ENCODE assay signal across 9 cellular contexts in the genomic region with DNA sequence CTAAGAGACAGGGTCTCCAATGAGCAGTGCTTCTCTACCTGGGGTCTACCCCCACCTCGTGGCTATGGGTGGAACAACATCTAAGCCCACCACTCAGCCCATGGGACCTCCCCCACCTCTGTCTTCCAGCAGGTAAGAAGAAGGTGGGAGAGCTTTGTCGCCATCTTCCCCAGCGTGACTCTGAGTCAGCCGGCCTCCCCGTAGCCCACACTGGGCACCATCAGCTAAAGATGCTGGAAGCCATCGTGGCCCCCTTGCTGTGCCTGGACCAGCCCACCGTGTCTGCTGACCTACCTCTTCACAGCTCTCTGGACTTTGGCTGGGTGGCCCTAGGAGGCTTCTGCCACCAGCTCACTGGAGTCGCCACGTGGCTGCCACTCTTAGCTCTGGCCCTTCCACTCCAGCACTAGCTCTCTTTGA. TPM values are rescaled to one million over a fixed set of nuclear protein-coding genes. Genes with fewer than 3 reads are reported as not detected.
DNase-seq lines count a peak whose midpoint lies in the region; ATAC-seq and TF ChIP-seq lines count a peak whose summit lies in the region.
"Had no signal": no experiment of that assay in that cellular context is flagged by ENCODE, and none has a peak within 500 bp of the region (broad histone marks: within the 10 kb centered on the region; RNA-seq: fewer than 3 reads in every experiment).

No MANE protein-coding gene starts in this region.

- ATAC-seq in HG02571 (IDR thresholded peaks at IDR 0.05; ENCODE audit: unreplicated experiment) (no peak), gastroesophageal sphincter (no peak)

- H3K4me1 ChIP-seq in breast epithelium (peaks cover 0 to 3% of the 10 kb centered on the region in 2 donors), hepatocyte (ENCODE audit: insufficient read depth) (peaks cover 18% of the 10 kb centered on the region), transverse colon (peaks cover 0 to 5% (median 3%) of the 10 kb centered on the region in 4 donors), gastroesophageal sphincter (no peaks in the 10 kb centered on the region)

- H2AFZ ChIP-seq in SU-DHL-6 (ENCODE audit: low read depth, low read length, severe bottlenecking) (no peak overlapping the region), hepatocyte (no peak overlapping the region)

- WGBS in hepatocyte (ENCODE audit: low lambda C conversion rate, missing lambda C conversion rate), result 45% methylated on average over 9 of the region's 9 CpGs
- 40% methylated on average over 9 of the region's 9 CpGs; no CpG with 5 or more reads in 1 of the 2 donors for WGBS in transverse colon (ENCODE audit: low coverage in 1 of 2), 2 donors
- 40 to 87% methylated on average over 3 of the region's 9 CpGs for WGBS in gastroesophageal sphincter (ENCODE audit: low coverage in 1 of 2), 2 donors

- H3K9me3 ChIP-seq in breast epithelium (peaks cover 0 to 4% of the 10 kb centered on the region in 2 donors), SU-DHL-6 (ENCODE audit: insufficient read depth, low read length) (no peaks in the 10 kb centered on the region), hepatocyte (ENCODE audit: low read depth) (no peaks in the 10 kb centered on the region), transverse colon (no peaks in the 10 kb centered on the region), gastroesophageal sphincter (peaks cover 0 to 13% (median 0%) of the 10 kb centered on the region in 3 donors)
- H3K9me3 ChIP-seq: neutrophil had no signal

- H3F3A ChIP-seq in SU-DHL-6 (ENCODE audit: insufficient read depth), result no peaks in the 10 kb centered on the region

- intact Hi-C loops in MCF 10A (cut with micrococcal nuclease), result loop anchor here (1.0 kb wide), 1 partner anchor 133 kb away; the partner anchor contains the start of gene RCE1
- intact Hi-C loops in breast epithelium (cut with DNase I; ENCODE audit: low total_unique reads), result no loop called here
- intact Hi-C loops in transverse colon (cut with DNase I; ENCODE audit: low total_unique reads), result no loop called here

- no peak overlapping the region for H3K4me2 ChIP-seq in SU-DHL-6 (ENCODE audit: low read depth, low read length, poor library complexity, severe bottlenecking)
- H3K4me2 ChIP-seq in hepatocyte, result no peak overlapping the region

- peak; percentile 79 for TF ChIP-seq CTCF in MCF 10A (IDR thresholded peaks at IDR 0.05; ENCODE audit: unreplicated experiment)
- TF ChIP-seq CTCF in breast epithelium (IDR thresholded peaks at IDR 0.05), result peak in 1 of 3 donors; percentile 23
- peak; percentile 42 for TF ChIP-seq CTCF in SU-DHL-6 (IDR thresholded peaks at IDR 0.05; ENCODE audit: insufficient read depth, low read length, poor library complexity, severe bottlenecking)
- peak; percentile 68 for TF ChIP-seq CTCF in hepatocyte (IDR thresholded peaks at IDR 0.05; ENCODE audit: poor library complexity)
- TF ChIP-seq CTCF in transverse colon (IDR thresholded peaks at IDR 0.05), result peak in 4 of 5 experiments; percentile 23 to 38 (median 34)
- peak in 1 of 4 experiments; percentile 36 for TF ChIP-seq CTCF in gastroesophageal sphincter (IDR thresholded peaks at IDR 0.05)

- H3K9me2 ChIP-seq in SU-DHL-6 (replicated peaks; ENCODE audit: insufficient read depth, low read length), result no peaks in the 10 kb centered on the region
- no peaks in the 10 kb centered on the region for H3K9me2 ChIP-seq in hepatocyte (replicated peaks; ENCODE audit: insufficient read depth)

- H3K27ac ChIP-seq in breast epithelium (no peak overlapping the region), SU-DHL-6 (ENCODE audit: low read depth, low read length) (no peak overlapping the region), hepatocyte (no peak overlapping the region), transverse colon (no peak overlapping the region), gastroesophageal sphincter (no peak overlapping the region)
- H3K27ac ChIP-seq: neutrophil had no signal

- H3K27me3 ChIP-seq in breast epithelium (no peaks in the 10 kb centered on the region), SU-DHL-6 (ENCODE audit: low read length) (no peaks in the 10 kb centered on the region), hepatocyte (no peaks in the 10 kb centered on the region), transverse colon (no peaks in the 10 kb centered on the region), gastroesophageal sphincter (peaks cover 16% of the 10 kb centered on the region)

- POLR2A ChIA-PET in MCF 10A (lab: Yijun Ruan, JAX), result interaction anchor here (0.6 to 2.3 kb wide), 9 partner anchors 13 to 142 kb away, joined by 3 to 7 read pairs (median 4); partner anchors contain the start of gene PC

- H3K36me3 ChIP-seq in breast epithelium, result no peaks in the 10 kb centered on the region
- no peaks in the 10 kb centered on the region for H3K36me3 ChIP-seq in SU-DHL-6 (ENCODE audit: low read length)
- H3K36me3 ChIP-seq in hepatocyte (replicated peaks; ENCODE audit: insufficient read depth, low read depth), result no peaks in the 10 kb centered on the region
- H3K36me3 ChIP-seq in transverse colon, result no peaks in the 10 kb centered on the region
- no peaks in the 10 kb centered on the region for H3K36me3 ChIP-seq in gastroesophageal sphincter
- H3K36me3 ChIP-seq: neutrophil had no signal

- CTCF ChIA-PET in MCF 10A (lab: Yijun Ruan, JAX), result interaction anchor here (0.6 to 2.8 kb wide), 18 partner anchors 14 to 493 kb away, joined by 3 to 36 read pairs (median 4); partner anchors contain the start of gene RCE1

- in situ Hi-C loops in transverse colon (cut with MboI; ENCODE audit: low pct_ligation_motif_present in 1 of 4, low pct_unique_long_range_greater_than_20kb in 1 of 4, low sequenced_read_pairs in 3 of 4), result no loop called here

- TF ChIP-seq EP300 in transverse colon (IDR thresholded peaks at IDR 0.05; ENCODE audit: low read depth), result no peak
- TF ChIP-seq EP300 in gastroesophageal sphincter (IDR thresholded peaks at IDR 0.05), result no peak

- H3K36me3 Mint-ChIP-seq in MCF 10A (ENCODE audit: insufficient read depth, unreplicated experiment), result no peaks in the 10 kb centered on the region

- H3K4me3 Mint-ChIP-seq in MCF 10A (ENCODE audit: unreplicated experiment), result no peak overlapping the region

- H3K9ac ChIP-seq in SU-DHL-6 (ENCODE audit: low read length), result no peak overlapping the region

- H3K79me2 ChIP-seq in SU-DHL-6 (ENCODE audit: insufficient read depth, low read length) (no peaks in the 10 kb centered on the region), hepatocyte (no peaks in the 10 kb centered on the region)

- H4K20me1 ChIP-seq in SU-DHL-6 (ENCODE audit: low read depth, low read length), result no peaks in the 10 kb centered on the region
- H4K20me1 ChIP-seq in hepatocyte (ENCODE audit: insufficient read depth, poor library complexity, severe bottlenecking), result no peaks in the 10 kb centered on the region

- H3K27ac Mint-ChIP-seq in MCF 10A (ENCODE audit: low read depth, unreplicated experiment), result peak overlapping the region; percentile 66

- DNase-seq in MCF 10A (ENCODE audit: unreplicated experiment) (peak; percentile 35), breast epithelium (ENCODE audit: low spot score in 2 of 2) (no peak), hepatocyte (ENCODE audit: low spot score) (peak; percentile 46), transverse colon (no peak), mesenteric fat pad (ENCODE audit: low spot score) (no peak)

- no TSS peak for BruUV-seq in MCF 10A (replicated peaks; lab: Mats Ljungman, UMichigan)

- no peaks in the 10 kb centered on the region for H3K9me3 Mint-ChIP-seq in MCF 10A (ENCODE audit: unreplicated experiment)

- H3K4me3 ChIP-seq in breast epithelium (no peak overlapping the region), SU-DHL-6 (ENCODE audit: insufficient read depth, low read length, poor library complexity, severe bottlenecking) (no peak overlapping the region), hepatocyte (no peak overlapping the region), transverse colon (peak overlapping the region in 1 of 4 donors; percentile 21), gastroesophageal sphincter (no peak overlapping the region)

- peaks cover 20% of the 10 kb centered on the region for H3K4me1 Mint-ChIP-seq in MCF 10A (ENCODE audit: insufficient read depth, unreplicated experiment)

- TF ChIP-seq POLR2A in breast epithelium (IDR thresholded peaks at IDR 0.05) (no peak), transverse colon (IDR thresholded peaks at IDR 0.05) (no peak), gastroesophageal sphincter (IDR thresholded peaks at IDR 0.05) (no peak)

- no peaks in the 10 kb centered on the region for H3K27me3 Mint-ChIP-seq in MCF 10A (ENCODE audit: insufficient read depth, unreplicated experiment)

RNA-seq across cellular contexts. Expression of gene C11orf86, which starts 1.0 kb away (rescaled TPM):
- total RNA-seq in MCF 10A (2022), result not detected in 2 replicates
- not detected for total RNA-seq in breast epithelium
- total RNA-seq in hepatocyte, result 1.5 and 3.4 TPM in 2 replicates
- 0.34 and 2.6 TPM in 2 replicates for polyA plus RNA-seq in hepatocyte
- 10 to 100 TPM in 3 of 4 donors, not detected in 1; 21.0 to 88.3 (median 56.1) TPM for total RNA-seq in transverse colon
- 0.64 TPM for total RNA-seq in mesenteric fat pad
- not detected for total RNA-seq in gastroesophageal sphincter

RNA-seq across cellular contexts. Expression of gene PC, which starts 17.9 kb away (rescaled TPM):
- 27.0 and 37.7 TPM in 2 replicates for total RNA-seq in MCF 10A (2022)
- total RNA-seq in breast epithelium, result 100 to 1,000 TPM in 1 of 3 donors, 10 to 100 TPM in 2; 35.4 to 137 (median 50.2) TPM
- 39.7 and 47.4 TPM in 2 replicates for total RNA-seq in hepatocyte
- 57.9 and 78.1 TPM in 2 replicates for polyA plus RNA-seq in hepatocyte
- 100 to 1,000 TPM in 1 of 4 donors, 10 to 100 TPM in 3; 14.9 to 246 (median 38.1) TPM for total RNA-seq in transverse colon
- 220 TPM for total RNA-seq in mesenteric fat pad
- 1 to 10 TPM; 4.7 to 7.0 (median 5.6) TPM for total RNA-seq in gastroesophageal sphincter

RNA-seq across cellular contexts. Expression of gene SYT12, which starts 46.9 kb away (rescaled TPM):
- 0.44 and 0.59 TPM in 2 replicates for total RNA-seq in MCF 10A (2022)
- 10 to 100 TPM in 2 of 3 donors, under 1 TPM in 1; 0.16 to 30.3 (median 10.2) TPM for total RNA-seq in breast epithelium
- total RNA-seq in hepatocyte, result 0.08 and 0.27 TPM in 2 replicates
- polyA plus RNA-seq in hepatocyte, result 0.50 and 1.8 TPM in 2 replicates
- not detected for total RNA-seq in transverse colon
- total RNA-seq in mesenteric fat pad, result 3.1 TPM
- total RNA-seq in gastroesophageal sphincter, result under 1 TPM in 1 of 4 donors, not detected in 3; 0.04 TPM

Comparison
In these comparisons a context has a peak if more than half of its experiments do, and no peak if none do; other contexts are left out.
1. DNase-seq: peak in MCF 10A (single experiment) and hepatocyte (single experiment); none in breast epithelium (0 of 2), transverse colon (single experiment) and mesenteric fat pad (single experiment).